In the genomic region with DNA sequence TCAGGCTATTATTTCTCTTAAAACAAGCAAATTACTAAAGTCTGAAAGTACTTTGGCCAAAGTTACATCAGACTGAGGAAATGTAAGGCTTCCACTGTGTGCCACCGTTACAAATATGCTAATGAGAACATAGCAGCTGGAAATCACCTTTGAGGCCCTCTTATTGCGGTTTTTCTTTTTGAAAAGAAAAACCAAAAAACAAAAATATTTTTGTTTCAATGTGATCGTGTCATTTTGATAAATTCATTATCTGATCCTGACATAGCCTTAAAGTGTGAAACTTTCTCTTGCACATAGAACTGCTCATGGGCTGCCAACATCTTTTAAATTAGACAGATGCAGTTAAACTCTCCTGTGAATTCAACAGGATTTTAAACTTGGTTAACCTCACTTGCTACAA, we compare ENCODE assay signal across 1 cellular context.
A peak's percentile ranks its signal among the peaks of the same experiment; 100 is the strongest.
TF ChIP-seq lines count a peak whose summit lies in the region.

No MANE protein-coding gene starts in this region.

TF ChIP-seq in GM12878, 131 proteins besides CTCF, POLR2A, EP300 and RAD21 (continued from another document):
- TF ChIP-seq ZNF687 (IDR thresholded peaks at IDR 0.05) (0 out of 2 replicates have a peak, but pooled peaks have one; percentile 48), LARP7 (IDR thresholded peaks at IDR 0.05) (no peak), TCF12 (IDR thresholded peaks at IDR 0.05; ENCODE audit: low read depth, low read length) (0 out of 2 replicates have a peak, but pooled peaks have one; percentile 42), TARDBP (IDR thresholded peaks at IDR 0.05; ENCODE audit: borderline replicate concordance) (no peak), KDM1A (IDR thresholded peaks at IDR 0.05; ENCODE audit: borderline replicate concordance) (no peak), YBX1 (IDR thresholded peaks at IDR 0.05) (no peak), ZBED1 (IDR thresholded peaks at IDR 0.05; ENCODE audit: borderline replicate concordance) (peak; percentile 63), POLR2AphosphoS2 (IDR thresholded peaks at IDR 0.05; ENCODE audit: low read depth, low read length) (no peak), ZNF207 (IDR thresholded peaks at IDR 0.05; ENCODE audit: borderline replicate concordance) (no peak), HSF1 (IDR thresholded peaks at IDR 0.05; ENCODE audit: low read depth, low read length) (no peak), RELA (IDR thresholded peaks at IDR 0.05; ENCODE audit: borderline replicate concordance, partially characterized antibody) (peak; percentile 90), SMAD1 (IDR thresholded peaks at IDR 0.05; ENCODE audit: low read depth, partially characterized antibody) (peak; percentile 26), SPI1 (IDR thresholded peaks at IDR 0.05; ENCODE audit: borderline replicate concordance, insufficient read depth, low read depth, low read length) (no peak), KAT2A (conservative IDR thresholded peaks at IDR 0.05; ENCODE audit: control insufficient read depth, low read depth, low read length) (no peak), STAT1 (conservative IDR thresholded peaks at IDR 0.05) (no peak), SIN3A (IDR thresholded peaks at IDR 0.05; ENCODE audit: low read depth, low read length) (no peak), NR2F1 (conservative IDR thresholded peaks at IDR 0.05) (peak; percentile 45; the same call in 1 of the 2 replicates), ASH2L (IDR thresholded peaks at IDR 0.05; ENCODE audit: borderline replicate concordance, low read depth) (peak; percentile 77; the same call in 1 of the 2 replicates), MEF2B (IDR thresholded peaks at IDR 0.05; ENCODE audit: partially characterized antibody, poor library complexity, severe bottlenecking) (peak; percentile 49), ATF7 (IDR thresholded peaks at IDR 0.05; ENCODE audit: low read depth) (peak; percentile 65; the same call in 1 of the 2 replicates), BHLHE40 (IDR thresholded peaks at IDR 0.05; ENCODE audit: borderline replicate concordance in 1 of 2, low read depth in 2 of 2, low read length in 1 of 2) (peak; percentile 29 to 64; a peak in 2 of 4 replicates), STAT3 (IDR thresholded peaks at IDR 0.05; ENCODE audit: low read depth, low read length) (no peak), BACH1 (IDR thresholded peaks at IDR 0.05; ENCODE audit: borderline replicate concordance) (no peak), ETV6 (conservative IDR thresholded peaks at IDR 0.05 in 1 of 2, IDR thresholded peaks at IDR 0.05 in 1 of 2; ENCODE audit: borderline replicate concordance in 1 of 2, low read depth in 1 of 2) (peak in 1 of 2 experiments; percentile 49; a peak in 1 of 4 replicates), IKZF2 (IDR thresholded peaks at IDR 0.05) (peak; percentile 61 to 69), SP1 (IDR thresholded peaks at IDR 0.05; ENCODE audit: low read depth, low read length) (no peak), NRF1 (conservative IDR thresholded peaks at IDR 0.05; ENCODE audit: low read depth, low read length) (no peak), E2F8 (IDR thresholded peaks at IDR 0.05; ENCODE audit: low read depth, partially characterized antibody) (no peak), RCOR1 (conservative IDR thresholded peaks at IDR 0.05; ENCODE audit: low read depth, low read length) (no peak), MYB (IDR thresholded peaks at IDR 0.05; ENCODE audit: borderline replicate concordance, low read depth, low read length) (peak; percentile 79; the same call in 1 of the 2 replicates), RAD51 (IDR thresholded peaks at IDR 0.05) (no peak)
- TF ChIP-seq, protein P1, sequence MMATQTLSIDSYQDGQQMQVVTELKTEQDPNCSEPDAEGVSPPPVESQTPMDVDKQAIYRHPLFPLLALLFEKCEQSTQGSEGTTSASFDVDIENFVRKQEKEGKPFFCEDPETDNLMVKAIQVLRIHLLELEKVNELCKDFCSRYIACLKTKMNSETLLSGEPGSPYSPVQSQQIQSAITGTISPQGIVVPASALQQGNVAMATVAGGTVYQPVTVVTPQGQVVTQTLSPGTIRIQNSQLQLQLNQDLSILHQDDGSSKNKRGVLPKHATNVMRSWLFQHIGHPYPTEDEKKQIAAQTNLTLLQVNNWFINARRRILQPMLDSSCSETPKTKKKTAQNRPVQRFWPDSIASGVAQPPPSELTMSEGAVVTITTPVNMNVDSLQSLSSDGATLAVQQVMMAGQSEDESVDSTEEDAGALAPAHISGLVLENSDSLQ (IDR thresholded peaks at IDR 0.05): peak; percentile 41; the same call in 1 of the 2 replicates
- TF ChIP-seq, protein P2, sequence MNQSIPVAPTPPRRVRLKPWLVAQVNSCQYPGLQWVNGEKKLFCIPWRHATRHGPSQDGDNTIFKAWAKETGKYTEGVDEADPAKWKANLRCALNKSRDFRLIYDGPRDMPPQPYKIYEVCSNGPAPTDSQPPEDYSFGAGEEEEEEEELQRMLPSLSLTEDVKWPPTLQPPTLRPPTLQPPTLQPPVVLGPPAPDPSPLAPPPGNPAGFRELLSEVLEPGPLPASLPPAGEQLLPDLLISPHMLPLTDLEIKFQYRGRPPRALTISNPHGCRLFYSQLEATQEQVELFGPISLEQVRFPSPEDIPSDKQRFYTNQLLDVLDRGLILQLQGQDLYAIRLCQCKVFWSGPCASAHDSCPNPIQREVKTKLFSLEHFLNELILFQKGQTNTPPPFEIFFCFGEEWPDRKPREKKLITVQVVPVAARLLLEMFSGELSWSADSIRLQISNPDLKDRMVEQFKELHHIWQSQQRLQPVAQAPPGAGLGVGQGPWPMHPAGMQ (IDR thresholded peaks at IDR 0.05; ENCODE audit: borderline replicate concordance): no peak
